2 cellular contexts compared by ENCODE assay signal in the genomic region with DNA sequence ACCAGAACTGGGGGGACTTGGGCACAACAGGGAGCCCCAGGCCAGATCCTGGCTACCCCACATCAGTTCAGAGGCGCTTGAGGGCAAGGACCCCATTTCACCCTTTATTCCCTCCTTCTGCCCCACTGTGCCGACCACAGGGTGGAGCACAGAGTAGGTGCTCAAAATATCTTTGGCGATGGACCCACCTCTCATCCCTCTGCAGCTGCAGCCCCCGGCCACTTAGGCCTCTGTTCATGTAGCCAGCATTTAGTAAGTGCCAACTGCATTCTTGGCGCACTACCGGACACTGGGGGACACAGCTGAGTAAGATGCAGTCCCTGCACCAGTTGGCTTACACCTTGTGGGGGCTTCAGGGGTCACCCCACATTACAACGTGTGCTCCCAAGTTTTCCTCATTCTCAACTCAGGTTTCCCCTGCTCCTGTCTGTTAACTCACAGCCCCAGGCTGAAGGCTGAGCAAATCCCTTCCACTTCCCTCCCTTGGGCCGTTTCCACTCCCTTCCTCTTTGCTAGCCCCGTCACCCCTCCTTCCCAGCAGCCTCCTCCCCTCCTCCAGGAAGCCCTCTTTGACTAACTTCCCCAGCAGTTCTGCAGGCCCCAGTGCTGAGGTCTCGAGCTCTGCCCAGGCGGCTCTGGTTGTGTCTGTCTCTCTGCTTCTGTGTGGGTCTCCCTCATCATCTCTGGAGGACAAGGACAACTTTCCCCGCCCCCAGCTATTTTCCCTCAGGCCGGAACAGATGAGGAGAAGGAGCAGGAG.
TF ChIP-seq lines count a peak whose summit lies in the region.

No MANE protein-coding gene starts in this region.

TF ChIP-seq in HCT116, 20 proteins besides CTCF, POLR2A, EP300 and RAD21:
- TF ChIP-seq TCF7L2 (IDR thresholded peaks at IDR 0.05; ENCODE audit: borderline replicate concordance, extremely low read depth, insufficient read depth, insufficient read length) (no peak), FOSL1 (IDR thresholded peaks at IDR 0.05; ENCODE audit: low read depth) (no peak), EZH2phosphoT487 (IDR thresholded peaks at IDR 0.05; ENCODE audit: borderline replicate concordance) (no peak), SP1 (IDR thresholded peaks at IDR 0.05; ENCODE audit: low read depth) (no peak), CBX3 (IDR thresholded peaks at IDR 0.05; ENCODE audit: low read depth) (no peak), ZFX (IDR thresholded peaks at IDR 0.05) (no peak), EGR1 (IDR thresholded peaks at IDR 0.05; ENCODE audit: low read depth) (no peak), YY1 (IDR thresholded peaks at IDR 0.05; ENCODE audit: extremely low read depth, insufficient replicate concordance, low read depth, low read length) (no peak), ZNF274 (IDR thresholded peaks at IDR 0.05; ENCODE audit: low read depth, low read length) (no peak)
- TF ChIP-seq, protein P1, sequence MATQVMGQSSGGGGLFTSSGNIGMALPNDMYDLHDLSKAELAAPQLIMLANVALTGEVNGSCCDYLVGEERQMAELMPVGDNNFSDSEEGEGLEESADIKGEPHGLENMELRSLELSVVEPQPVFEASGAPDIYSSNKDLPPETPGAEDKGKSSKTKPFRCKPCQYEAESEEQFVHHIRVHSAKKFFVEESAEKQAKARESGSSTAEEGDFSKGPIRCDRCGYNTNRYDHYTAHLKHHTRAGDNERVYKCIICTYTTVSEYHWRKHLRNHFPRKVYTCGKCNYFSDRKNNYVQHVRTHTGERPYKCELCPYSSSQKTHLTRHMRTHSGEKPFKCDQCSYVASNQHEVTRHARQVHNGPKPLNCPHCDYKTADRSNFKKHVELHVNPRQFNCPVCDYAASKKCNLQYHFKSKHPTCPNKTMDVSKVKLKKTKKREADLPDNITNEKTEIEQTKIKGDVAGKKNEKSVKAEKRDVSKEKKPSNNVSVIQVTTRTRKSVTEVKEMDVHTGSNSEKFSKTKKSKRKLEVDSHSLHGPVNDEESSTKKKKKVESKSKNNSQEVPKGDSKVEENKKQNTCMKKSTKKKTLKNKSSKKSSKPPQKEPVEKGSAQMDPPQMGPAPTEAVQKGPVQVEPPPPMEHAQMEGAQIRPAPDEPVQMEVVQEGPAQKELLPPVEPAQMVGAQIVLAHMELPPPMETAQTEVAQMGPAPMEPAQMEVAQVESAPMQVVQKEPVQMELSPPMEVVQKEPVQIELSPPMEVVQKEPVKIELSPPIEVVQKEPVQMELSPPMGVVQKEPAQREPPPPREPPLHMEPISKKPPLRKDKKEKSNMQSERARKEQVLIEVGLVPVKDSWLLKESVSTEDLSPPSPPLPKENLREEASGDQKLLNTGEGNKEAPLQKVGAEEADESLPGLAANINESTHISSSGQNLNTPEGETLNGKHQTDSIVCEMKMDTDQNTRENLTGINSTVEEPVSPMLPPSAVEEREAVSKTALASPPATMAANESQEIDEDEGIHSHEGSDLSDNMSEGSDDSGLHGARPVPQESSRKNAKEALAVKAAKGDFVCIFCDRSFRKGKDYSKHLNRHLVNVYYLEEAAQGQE (IDR thresholded peaks at IDR 0.05; ENCODE audit: low read depth), result no peak
- TF ChIP-seq, protein P2, sequence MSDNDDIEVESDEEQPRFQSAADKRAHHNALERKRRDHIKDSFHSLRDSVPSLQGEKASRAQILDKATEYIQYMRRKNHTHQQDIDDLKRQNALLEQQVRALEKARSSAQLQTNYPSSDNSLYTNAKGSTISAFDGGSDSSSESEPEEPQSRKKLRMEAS (IDR thresholded peaks at IDR 0.05), result no peak
- TF ChIP-seq, protein P3, sequence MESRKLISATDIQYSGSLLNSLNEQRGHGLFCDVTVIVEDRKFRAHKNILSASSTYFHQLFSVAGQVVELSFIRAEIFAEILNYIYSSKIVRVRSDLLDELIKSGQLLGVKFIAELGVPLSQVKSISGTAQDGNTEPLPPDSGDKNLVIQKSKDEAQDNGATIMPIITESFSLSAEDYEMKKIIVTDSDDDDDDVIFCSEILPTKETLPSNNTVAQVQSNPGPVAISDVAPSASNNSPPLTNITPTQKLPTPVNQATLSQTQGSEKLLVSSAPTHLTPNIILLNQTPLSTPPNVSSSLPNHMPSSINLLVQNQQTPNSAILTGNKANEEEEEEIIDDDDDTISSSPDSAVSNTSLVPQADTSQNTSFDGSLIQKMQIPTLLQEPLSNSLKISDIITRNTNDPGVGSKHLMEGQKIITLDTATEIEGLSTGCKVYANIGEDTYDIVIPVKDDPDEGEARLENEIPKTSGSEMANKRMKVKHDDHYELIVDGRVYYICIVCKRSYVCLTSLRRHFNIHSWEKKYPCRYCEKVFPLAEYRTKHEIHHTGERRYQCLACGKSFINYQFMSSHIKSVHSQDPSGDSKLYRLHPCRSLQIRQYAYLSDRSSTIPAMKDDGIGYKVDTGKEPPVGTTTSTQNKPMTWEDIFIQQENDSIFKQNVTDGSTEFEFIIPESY (IDR thresholded peaks at IDR 0.05; ENCODE audit: extremely low read depth, insufficient replicate concordance, low read length), result no peak

TF ChIP-seq in K562, 482 proteins besides CTCF, POLR2A, EP300 and RAD21:
- TF ChIP-seq FOXM1 (IDR thresholded peaks at IDR 0.05; ENCODE audit: low read depth) (no peak), FOXM1 (CRISPR knock-in tag; IDR thresholded peaks at IDR 0.05; ENCODE audit: low read depth) (no peak), ZFP36 (IDR thresholded peaks at IDR 0.05; ENCODE audit: low read depth, low read length, partially characterized antibody) (peak; percentile 81), EHMT2 (IDR thresholded peaks at IDR 0.05) (no peak), SIRT6 (IDR thresholded peaks at IDR 0.05; ENCODE audit: low read depth, low read length) (no peak), BDP1 (IDR thresholded peaks at IDR 0.05; ENCODE audit: insufficient read depth, insufficient read length) (no peak), CREBBP (IDR thresholded peaks at IDR 0.05; ENCODE audit: low read depth, low read length) (no peak)
- TF ChIP-seq, protein P4, sequence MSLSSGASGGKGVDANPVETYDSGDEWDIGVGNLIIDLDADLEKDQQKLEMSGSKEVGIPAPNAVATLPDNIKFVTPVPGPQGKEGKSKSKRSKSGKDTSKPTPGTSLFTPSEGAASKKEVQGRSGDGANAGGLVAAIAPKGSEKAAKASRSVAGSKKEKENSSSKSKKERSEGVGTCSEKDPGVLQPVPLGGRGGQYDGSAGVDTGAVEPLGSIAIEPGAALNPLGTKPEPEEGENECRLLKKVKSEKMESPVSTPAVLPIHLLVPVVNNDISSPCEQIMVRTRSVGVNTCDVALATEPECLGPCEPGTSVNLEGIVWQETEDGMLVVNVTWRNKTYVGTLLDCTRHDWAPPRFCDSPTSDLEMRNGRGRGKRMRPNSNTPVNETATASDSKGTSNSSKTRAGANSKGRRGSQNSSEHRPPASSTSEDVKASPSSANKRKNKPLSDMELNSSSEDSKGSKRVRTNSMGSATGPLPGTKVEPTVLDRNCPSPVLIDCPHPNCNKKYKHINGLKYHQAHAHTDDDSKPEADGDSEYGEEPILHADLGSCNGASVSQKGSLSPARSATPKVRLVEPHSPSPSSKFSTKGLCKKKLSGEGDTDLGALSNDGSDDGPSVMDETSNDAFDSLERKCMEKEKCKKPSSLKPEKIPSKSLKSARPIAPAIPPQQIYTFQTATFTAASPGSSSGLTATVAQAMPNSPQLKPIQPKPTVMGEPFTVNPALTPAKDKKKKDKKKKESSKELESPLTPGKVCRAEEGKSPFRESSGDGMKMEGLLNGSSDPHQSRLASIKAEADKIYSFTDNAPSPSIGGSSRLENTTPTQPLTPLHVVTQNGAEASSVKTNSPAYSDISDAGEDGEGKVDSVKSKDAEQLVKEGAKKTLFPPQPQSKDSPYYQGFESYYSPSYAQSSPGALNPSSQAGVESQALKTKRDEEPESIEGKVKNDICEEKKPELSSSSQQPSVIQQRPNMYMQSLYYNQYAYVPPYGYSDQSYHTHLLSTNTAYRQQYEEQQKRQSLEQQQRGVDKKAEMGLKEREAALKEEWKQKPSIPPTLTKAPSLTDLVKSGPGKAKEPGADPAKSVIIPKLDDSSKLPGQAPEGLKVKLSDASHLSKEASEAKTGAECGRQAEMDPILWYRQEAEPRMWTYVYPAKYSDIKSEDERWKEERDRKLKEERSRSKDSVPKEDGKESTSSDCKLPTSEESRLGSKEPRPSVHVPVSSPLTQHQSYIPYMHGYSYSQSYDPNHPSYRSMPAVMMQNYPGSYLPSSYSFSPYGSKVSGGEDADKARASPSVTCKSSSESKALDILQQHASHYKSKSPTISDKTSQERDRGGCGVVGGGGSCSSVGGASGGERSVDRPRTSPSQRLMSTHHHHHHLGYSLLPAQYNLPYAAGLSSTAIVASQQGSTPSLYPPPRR (CRISPR knock-in tag; IDR thresholded peaks at IDR 0.05; ENCODE audit: borderline replicate concordance), result no peak
TF ChIP-seq in K562: peak in this region for 1.
